In genomic region chr18:13573750-13574149, GRCh38 we compare ENCODE assay signal across 26 cellular contexts.
"Had no signal": no experiment of that assay in that cellular context is flagged by ENCODE, and none has a peak within 500 bp of the region (broad histone marks: within the 10 kb centered on the region; RNA-seq: fewer than 3 reads in every experiment).

No MANE protein-coding gene starts in this region.

- H3K36me3 ChIP-seq: ascending aorta, MG63 had no signal

- ATAC-seq: activated naive CD4-positive, alpha-beta T cell treated with anti-CD3 and anti-CD28 coated beads, Interleukin-2, amount 50 U/mL, for 72 hours; activated naive CD8-positive, alpha-beta T cell treated with anti-CD3 and anti-CD28 coated beads, Interleukin-2, amount 50 U/mL, for 24 hours; activated T-cell treated with anti-CD3 and anti-CD28 coated beads, Interleukin-2, amount 50 U/mL, for 4 hours; T-cell had no signal

- H3K4me3 ChIP-seq: ascending aorta, MG63, SK-N-MC had no signal

- H3K27me3 ChIP-seq: ascending aorta, MG63 had no signal

- H3K9me3 ChIP-seq: ascending aorta, MG63 had no signal

- H3K27ac ChIP-seq: ascending aorta, SK-N-MC, VCaP had no signal

- DNase-seq: activated CD4-positive, alpha-beta T cell treated with anti-CD3 and anti-CD28 coated beads, Interleukin-2, amount 50 U/mL, for 1 hour; activated CD4-positive, CD25-positive, alpha-beta regulatory T cell; activated effector memory CD4-positive, alpha-beta T cell treated with anti-CD3 and anti-CD28 coated beads, Interleukin-2, amount 50 U/mL, for 16 hours; activated naive CD4-positive, alpha-beta T cell treated with Interleukin-2 at 50 U/mL for 16 hours; activated naive CD8-positive, alpha-beta T cell treated with anti-CD3 and anti-CD28 coated beads, Interleukin-2, amount 50 U/mL, for 24 hours; activated T-cell treated with anti-CD3 and anti-CD28 coated beads, Interleukin-2, amount 50 U/mL, for 4 hours; amniotic stem cell; MG63; MV-4-11; NCI-H1092 treated with DMSO at 0.1 percent for 48 hours; NCI-H1417 treated with DMSO at 0.1 percent for 48 hours; NCI-H1694; NCI-H2029; NCI-H2107; NCI-H2171 treated with DMSO at 0.1 percent for 48 hours; NCI-H226; NCI-H510A; NCI-H526 treated with DMSO at 0.1 percent for 48 hours; NCI-H82; SIG-M5; T-cell; T-helper 2 cell had no signal
